Comparison of ENCODE assay signal across 1 cellular context in the genomic region with DNA sequence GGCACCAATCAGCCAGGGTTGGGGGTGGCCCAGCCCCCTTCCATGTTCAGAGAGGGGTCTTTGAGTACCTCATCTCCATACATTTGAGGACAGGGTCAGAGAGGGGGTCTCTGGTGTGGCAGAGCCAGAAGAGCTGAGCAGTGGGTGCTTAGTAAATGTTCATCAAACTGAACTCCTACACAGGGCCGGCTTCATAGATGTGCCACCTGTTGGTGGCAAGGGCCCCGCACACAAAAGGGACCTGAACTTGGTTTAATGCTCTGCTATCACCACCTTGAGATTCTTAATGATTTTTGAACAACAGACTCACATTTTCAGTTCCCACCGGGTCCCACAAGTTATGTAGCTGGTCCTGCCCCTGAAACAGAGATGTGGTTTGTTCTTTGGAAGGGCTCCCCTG.
TF ChIP-seq lines count a peak whose summit lies in the region.

No MANE protein-coding gene starts in this region.

TF ChIP-seq in GM12891, 5 proteins besides CTCF, POLR2A, EP300 and RAD21:
- TF ChIP-seq POU2F2 (IDR thresholded peaks at IDR 0.05; ENCODE audit: low read depth, low read length) (no peak), TAF1 (IDR thresholded peaks at IDR 0.05; ENCODE audit: low read depth, low read length) (no peak), POLR2AphosphoS5 (IDR thresholded peaks at IDR 0.05; ENCODE audit: low read depth, low read length) (no peak), SPI1 (IDR thresholded peaks at IDR 0.05; ENCODE audit: low read depth, low read length) (no peak), PAX5 (IDR thresholded peaks at IDR 0.05; ENCODE audit: insufficient read depth, low read length, severe bottlenecking) (no peak)
TF ChIP-seq in GM12891: peak in this region for 0.
